In genomic region chr18:34493566-34494358, GRCh38 we compare ENCODE assay signal across 9 cellular contexts.
DNase-seq lines count a peak whose midpoint lies in the region; TF ChIP-seq lines count a peak whose summit lies in the region.
"Had no signal": no experiment of that assay in that cellular context is flagged by ENCODE, and none has a peak within 500 bp of the region (broad histone marks: within the 10 kb centered on the region; RNA-seq: fewer than 3 reads in every experiment).

No MANE protein-coding gene starts in this region.

- no peaks in the 10 kb centered on the region for H3K79me2 ChIP-seq in GM23248 (ENCODE audit: insufficient read depth)

- no peak for TF ChIP-seq EP300 in stomach (IDR thresholded peaks at IDR 0.05)

- H3K4me1 Mint-ChIP-seq in activated T-helper 2 cell treated with anti-CD3 and anti-CD28 coated beads, Interferon-gamma antibody, Interleukin-2, Interleukin-4, amounts not matched to agents 10 μg/mL and 5 μg/mL and 100 μg/mL, durations not matched to agents 14 hours and 24 hours and 36 hours (ENCODE audit: low read depth), result peaks cover 3% of the 10 kb centered on the region

- no peaks in the 10 kb centered on the region for H3K9me3 ChIP-seq in GM23248 (ENCODE audit: low read depth)
- H3K9me3 ChIP-seq in stomach, result no peaks in the 10 kb centered on the region

- H3K27me3 Mint-ChIP-seq in activated T-helper 2 cell treated with anti-CD3 and anti-CD28 coated beads, Interferon-gamma antibody, Interleukin-2, Interleukin-4, amounts not matched to agents 10 μg/mL and 5 μg/mL and 100 μg/mL, durations not matched to agents 14 hours and 24 hours and 36 hours (ENCODE audit: low read depth), result peaks cover 38% of the 10 kb centered on the region

- H3K27me3 ChIP-seq in GM23248 (replicated peaks; ENCODE audit: insufficient read depth) (peaks cover 6% of the 10 kb centered on the region; the same call in 1 of the 2 replicates), stomach (peaks cover 0 to 40% (median 16%) of the 10 kb centered on the region in 3 donors)

- no peaks in the 10 kb centered on the region for H4K20me1 ChIP-seq in GM23248 (ENCODE audit: insufficient read depth)

- no peak for TF ChIP-seq POLR2A in stomach (IDR thresholded peaks at IDR 0.05)

- H3K36me3 ChIP-seq in GM23248 (ENCODE audit: low read depth) (no peaks in the 10 kb centered on the region), stomach (no peaks in the 10 kb centered on the region)

- DNase-seq in NCI-H2029 (lab: John Stamatoyannopoulos, UW) (peak; percentile 44), NCI-H2029 treated with DMSO at 0.1 percent for 48 hours (lab: John Stamatoyannopoulos, UW) (no peak), GM23248 (peak; percentile 71), NCI-H1417 treated with DMSO at 0.1 percent for 48 hours (lab: John Stamatoyannopoulos, UW) (peak; percentile 24), cardiac fibroblast (ENCODE audit: low read depth in 2 of 2) (no peak), kidney tubule cell (ENCODE audit: low spot score) (peak; percentile 71), stomach (no peak)
- no peak for DNase-seq in activated T-helper 2 cell treated with anti-CD3 and anti-CD28 coated beads, Interferon-gamma antibody, Interleukin-2, Interleukin-4, amounts not matched to agents 10 μg/mL and 5 μg/mL and 100 μg/mL, durations not matched to agents 14 hours and 24 hours and 36 hours (ENCODE audit: low spot score)

- in situ Hi-C loops in GM23248 (cut with MboI), result no loop called here

- no peak overlapping the region for H3K4me3 Mint-ChIP-seq in activated T-helper 2 cell treated with anti-CD3 and anti-CD28 coated beads, Interferon-gamma antibody, Interleukin-2, Interleukin-4, amounts not matched to agents 10 μg/mL and 5 μg/mL and 100 μg/mL, durations not matched to agents 14 hours and 24 hours and 36 hours (ENCODE audit: low read depth)

- peaks cover 11% of the 10 kb centered on the region; the same call in 1 of the 2 replicates for H3F3A ChIP-seq in GM23248 (ENCODE audit: insufficient read depth)

- H3K36me3 Mint-ChIP-seq in activated T-helper 2 cell treated with anti-CD3 and anti-CD28 coated beads, Interferon-gamma antibody, Interleukin-2, Interleukin-4, amounts not matched to agents 10 μg/mL and 5 μg/mL and 100 μg/mL, durations not matched to agents 14 hours and 24 hours and 36 hours (ENCODE audit: low read depth), result no peaks in the 10 kb centered on the region

- H3K9me2 ChIP-seq in GM23248 (ENCODE audit: insufficient read depth), result no peaks in the 10 kb centered on the region

- peak overlapping the region; percentile 84 for H3K4me3 ChIP-seq in GM23248
- peak overlapping the region; percentile 31 to 49 for H3K4me3 ChIP-seq in cardiac fibroblast (replicated peaks in 1 of 2; ENCODE audit: low read depth in 2 of 2, low read length in 2 of 2)
- H3K4me3 ChIP-seq in stomach, result peak overlapping the region; percentile 46 to 61 (median 50)

- TF ChIP-seq CTCF in cardiac fibroblast (IDR thresholded peaks at IDR 0.05; ENCODE audit: low read depth, low read length), result no peak
- no peak for TF ChIP-seq CTCF in stomach (IDR thresholded peaks at IDR 0.05)

- peak overlapping the region; percentile 57 for H3K9ac ChIP-seq in GM23248

- peak overlapping the region; percentile 88 for H2AFZ ChIP-seq in GM23248

- 1 to 2% methylated on average over 71 to 94 of the region's 101 CpGs for WGBS in GM23248 (ENCODE audit: low coverage in 1 of 2, low lambda C conversion rate in 2 of 2, missing lambda C conversion rate in 2 of 2), 2 experiments
- WGBS in stomach, 5 donors, result 1 to 3% (median 1%) methylated on average over 34 to 101 of the region's 101 CpGs; no CpG with 5 or more reads in 1 of the 5 donors

- intact Hi-C loops in stomach (cut with DNase I; ENCODE audit: low total_unique reads), result no loop called here
- intact Hi-C loops in activated T-helper 2 cell treated with anti-CD3 and anti-CD28 coated beads, Interferon-gamma antibody, Interleukin-2, Interleukin-4, amounts not matched to agents 10 μg/mL and 5 μg/mL and 100 μg/mL, durations not matched to agents 14 hours and 24 hours and 36 hours (cut with micrococcal nuclease), result no loop called here

- H3K9me3 Mint-ChIP-seq in activated T-helper 2 cell treated with anti-CD3 and anti-CD28 coated beads, Interferon-gamma antibody, Interleukin-2, Interleukin-4, amounts not matched to agents 10 μg/mL and 5 μg/mL and 100 μg/mL, durations not matched to agents 14 hours and 24 hours and 36 hours, result no peaks in the 10 kb centered on the region

- H3K4me1 ChIP-seq in GM23248 (ENCODE audit: insufficient read depth), result peaks cover 11% of the 10 kb centered on the region; the same call in 1 of the 2 replicates
- H3K4me1 ChIP-seq in stomach, result peaks cover 5 to 23% (median 14%) of the 10 kb centered on the region in 4 donors

- no peak overlapping the region for H3K27ac Mint-ChIP-seq in activated T-helper 2 cell treated with anti-CD3 and anti-CD28 coated beads, Interferon-gamma antibody, Interleukin-2, Interleukin-4, amounts not matched to agents 10 μg/mL and 5 μg/mL and 100 μg/mL, durations not matched to agents 14 hours and 24 hours and 36 hours

- H3K27ac ChIP-seq in GM23248, result no peak overlapping the region
- H3K27ac ChIP-seq in stomach, result peak overlapping the region in 3 of 5 donors; percentile 55 to 81 (median 79)
- H3K27ac ChIP-seq: C4-2B had no signal

- peak overlapping the region; percentile 88 for H3K4me2 ChIP-seq in GM23248 (ENCODE audit: unreplicated experiment)

Comparison
In these comparisons a context has a peak if more than half of its experiments do, and no peak if none do; other contexts are left out.
1. DNase-seq: peak in NCI-H2029 (single experiment), GM23248 (single experiment), NCI-H1417 treated with DMSO at 0.1 percent for 48 hours (single experiment) and kidney tubule cell (single experiment); none in NCI-H2029 treated with DMSO at 0.1 percent for 48 hours (single experiment), cardiac fibroblast (0 of 2), stomach (single experiment) and activated T-helper 2 cell treated with anti-CD3 and anti-CD28 coated beads, Interferon-gamma antibody, Interleukin-2, Interleukin-4, amounts not matched to agents 10 μg/mL and 5 μg/mL and 100 μg/mL, durations not matched to agents 14 hours and 24 hours and 36 hours (single experiment).
2. Peak in every context shown above with its lines, with median percentiles within 50 percentile points of each other: H3K4me3 ChIP-seq.